1 cellular context compared by ENCODE assay signal in the genomic region with DNA sequence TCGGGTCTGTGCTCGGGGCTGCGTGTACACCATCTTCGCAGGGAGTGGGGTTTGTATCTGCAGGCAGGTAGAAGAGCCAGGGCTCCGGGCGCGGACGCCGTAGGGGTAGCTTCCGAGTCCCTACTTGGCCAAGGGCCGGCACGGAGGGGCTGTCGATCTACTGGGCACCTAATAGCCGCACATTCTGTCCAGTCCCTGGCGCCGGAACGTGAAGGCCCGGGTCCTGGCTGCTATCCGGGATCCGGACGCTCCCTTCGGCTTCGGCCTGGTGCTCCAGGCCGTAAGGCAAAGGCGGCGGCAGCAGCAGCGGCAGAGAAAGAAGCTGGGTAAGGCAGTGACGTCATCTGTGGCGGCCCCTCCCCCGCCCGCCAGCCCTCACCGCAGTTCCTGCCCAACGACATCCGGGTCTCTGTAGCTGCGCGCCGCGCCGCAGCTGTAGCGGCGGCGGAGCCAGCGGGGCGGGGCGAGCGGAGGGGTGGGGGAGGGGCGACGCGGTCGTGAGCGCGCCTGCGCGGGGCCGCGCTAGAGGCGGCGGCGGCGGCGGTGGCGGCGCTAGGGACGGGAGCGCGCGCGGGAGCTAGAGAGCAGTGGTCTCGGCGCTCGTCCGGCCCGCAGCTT.
TF ChIP-seq lines count a peak whose summit lies in the region.

A gene (plus strand): TSS at position 525 of the 618 bp plus-strand sequence. CDS start 33,483 bp downstream, outside the sequence.

TF ChIP-seq in HEK293, 187 proteins besides CTCF, POLR2A, EP300 and RAD21 (continued from another document and continues in another):
- TF ChIP-seq, protein P1, sequence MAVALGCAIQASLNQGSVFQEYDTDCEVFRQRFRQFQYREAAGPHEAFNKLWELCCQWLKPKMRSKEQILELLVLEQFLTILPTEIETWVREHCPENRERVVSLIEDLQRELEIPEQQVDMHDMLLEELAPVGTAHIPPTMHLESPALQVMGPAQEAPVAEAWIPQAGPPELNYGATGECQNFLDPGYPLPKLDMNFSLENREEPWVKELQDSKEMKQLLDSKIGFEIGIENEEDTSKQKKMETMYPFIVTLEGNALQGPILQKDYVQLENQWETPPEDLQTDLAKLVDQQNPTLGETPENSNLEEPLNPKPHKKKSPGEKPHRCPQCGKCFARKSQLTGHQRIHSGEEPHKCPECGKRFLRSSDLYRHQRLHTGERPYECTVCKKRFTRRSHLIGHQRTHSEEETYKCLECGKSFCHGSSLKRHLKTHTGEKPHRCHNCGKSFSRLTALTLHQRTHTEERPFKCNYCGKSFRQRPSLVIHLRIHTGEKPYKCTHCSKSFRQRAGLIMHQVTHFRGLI (tag by site-specific recombination; IDR thresholded peaks at IDR 0.05), result peak; percentile 69
- TF ChIP-seq ZNF558 (tag by site-specific recombination; IDR thresholded peaks at IDR 0.05), result no peak
- TF ChIP-seq ZNF747 (tag by site-specific recombination; IDR thresholded peaks at IDR 0.05), result no peak
- 0 out of 2 replicates have a peak, but pooled peaks have one; percentile 13 for TF ChIP-seq ZNF623 (tag by site-specific recombination; IDR thresholded peaks at IDR 0.05)
- TF ChIP-seq, protein P2, sequence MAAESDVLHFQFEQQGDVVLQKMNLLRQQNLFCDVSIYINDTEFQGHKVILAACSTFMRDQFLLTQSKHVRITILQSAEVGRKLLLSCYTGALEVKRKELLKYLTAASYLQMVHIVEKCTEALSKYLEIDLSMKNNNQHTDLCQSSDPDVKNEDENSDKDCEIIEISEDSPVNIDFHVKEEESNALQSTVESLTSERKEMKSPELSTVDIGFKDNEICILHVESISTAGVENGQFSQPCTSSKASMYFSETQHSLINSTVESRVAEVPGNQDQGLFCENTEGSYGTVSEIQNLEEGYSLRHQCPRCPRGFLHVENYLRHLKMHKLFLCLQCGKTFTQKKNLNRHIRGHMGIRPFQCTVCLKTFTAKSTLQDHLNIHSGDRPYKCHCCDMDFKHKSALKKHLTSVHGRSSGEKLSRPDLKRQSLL (tag by site-specific recombination; IDR thresholded peaks at IDR 0.05), result no peak
- TF ChIP-seq ZNF23 (tag by site-specific recombination; IDR thresholded peaks at IDR 0.05; ENCODE audit: borderline replicate concordance), result no peak
- TF ChIP-seq, protein P3, sequence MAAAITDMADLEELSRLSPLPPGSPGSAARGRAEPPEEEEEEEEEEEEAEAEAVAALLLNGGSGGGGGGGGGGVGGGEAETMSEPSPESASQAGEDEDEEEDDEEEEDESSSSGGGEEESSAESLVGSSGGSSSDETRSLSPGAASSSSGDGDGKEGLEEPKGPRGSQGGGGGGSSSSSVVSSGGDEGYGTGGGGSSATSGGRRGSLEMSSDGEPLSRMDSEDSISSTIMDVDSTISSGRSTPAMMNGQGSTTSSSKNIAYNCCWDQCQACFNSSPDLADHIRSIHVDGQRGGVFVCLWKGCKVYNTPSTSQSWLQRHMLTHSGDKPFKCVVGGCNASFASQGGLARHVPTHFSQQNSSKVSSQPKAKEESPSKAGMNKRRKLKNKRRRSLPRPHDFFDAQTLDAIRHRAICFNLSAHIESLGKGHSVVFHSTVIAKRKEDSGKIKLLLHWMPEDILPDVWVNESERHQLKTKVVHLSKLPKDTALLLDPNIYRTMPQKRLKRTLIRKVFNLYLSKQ (tag by site-specific recombination; IDR thresholded peaks at IDR 0.05; ENCODE audit: borderline replicate concordance), result no peak
- no peak for TF ChIP-seq ZNF791 (tag by site-specific recombination; IDR thresholded peaks at IDR 0.05)
- no peak for TF ChIP-seq ZNF626 (tag by site-specific recombination; IDR thresholded peaks at IDR 0.05)
- no peak for TF ChIP-seq ZNF354C (tag by site-specific recombination; IDR thresholded peaks at IDR 0.05; ENCODE audit: borderline replicate concordance, low read depth)
- TF ChIP-seq ZNF654 (tag by site-specific recombination; IDR thresholded peaks at IDR 0.05; ENCODE audit: low read depth), result no peak
- TF ChIP-seq, protein P4, sequence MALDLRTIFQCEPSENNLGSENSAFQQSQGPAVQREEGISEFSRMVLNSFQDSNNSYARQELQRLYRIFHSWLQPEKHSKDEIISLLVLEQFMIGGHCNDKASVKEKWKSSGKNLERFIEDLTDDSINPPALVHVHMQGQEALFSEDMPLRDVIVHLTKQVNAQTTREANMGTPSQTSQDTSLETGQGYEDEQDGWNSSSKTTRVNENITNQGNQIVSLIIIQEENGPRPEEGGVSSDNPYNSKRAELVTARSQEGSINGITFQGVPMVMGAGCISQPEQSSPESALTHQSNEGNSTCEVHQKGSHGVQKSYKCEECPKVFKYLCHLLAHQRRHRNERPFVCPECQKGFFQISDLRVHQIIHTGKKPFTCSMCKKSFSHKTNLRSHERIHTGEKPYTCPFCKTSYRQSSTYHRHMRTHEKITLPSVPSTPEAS (tag by site-specific recombination; IDR thresholded peaks at IDR 0.05), result no peak
- no peak for TF ChIP-seq ZNF596 (tag by site-specific recombination; IDR thresholded peaks at IDR 0.05)
- TF ChIP-seq, protein P5, sequence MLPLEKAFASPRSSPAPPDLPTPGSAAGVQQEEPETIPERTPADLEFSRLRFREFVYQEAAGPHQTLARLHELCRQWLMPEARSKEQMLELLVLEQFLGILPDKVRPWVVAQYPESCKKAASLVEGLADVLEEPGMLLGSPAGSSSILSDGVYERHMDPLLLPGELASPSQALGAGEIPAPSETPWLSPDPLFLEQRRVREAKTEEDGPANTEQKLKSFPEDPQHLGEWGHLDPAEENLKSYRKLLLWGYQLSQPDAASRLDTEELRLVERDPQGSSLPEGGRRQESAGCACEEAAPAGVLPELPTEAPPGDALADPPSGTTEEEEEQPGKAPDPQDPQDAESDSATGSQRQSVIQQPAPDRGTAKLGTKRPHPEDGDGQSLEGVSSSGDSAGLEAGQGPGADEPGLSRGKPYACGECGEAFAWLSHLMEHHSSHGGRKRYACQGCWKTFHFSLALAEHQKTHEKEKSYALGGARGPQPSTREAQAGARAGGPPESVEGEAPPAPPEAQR (tag by site-specific recombination; IDR thresholded peaks at IDR 0.05), result no peak
- no peak for TF ChIP-seq ZNF571 (tag by site-specific recombination; IDR thresholded peaks at IDR 0.05)
- TF ChIP-seq, protein P6, sequence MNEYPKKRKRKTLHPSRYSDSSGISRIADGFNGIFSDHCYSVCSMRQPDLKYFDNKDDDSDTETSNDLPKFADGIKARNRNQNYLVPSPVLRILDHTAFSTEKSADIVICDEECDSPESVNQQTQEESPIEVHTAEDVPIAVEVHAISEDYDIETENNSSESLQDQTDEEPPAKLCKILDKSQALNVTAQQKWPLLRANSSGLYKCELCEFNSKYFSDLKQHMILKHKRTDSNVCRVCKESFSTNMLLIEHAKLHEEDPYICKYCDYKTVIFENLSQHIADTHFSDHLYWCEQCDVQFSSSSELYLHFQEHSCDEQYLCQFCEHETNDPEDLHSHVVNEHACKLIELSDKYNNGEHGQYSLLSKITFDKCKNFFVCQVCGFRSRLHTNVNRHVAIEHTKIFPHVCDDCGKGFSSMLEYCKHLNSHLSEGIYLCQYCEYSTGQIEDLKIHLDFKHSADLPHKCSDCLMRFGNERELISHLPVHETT (tag by site-specific recombination; IDR thresholded peaks at IDR 0.05), result no peak
- no peak for TF ChIP-seq ZNF707 (tag by site-specific recombination; IDR thresholded peaks at IDR 0.05)
- TF ChIP-seq, protein P7, sequence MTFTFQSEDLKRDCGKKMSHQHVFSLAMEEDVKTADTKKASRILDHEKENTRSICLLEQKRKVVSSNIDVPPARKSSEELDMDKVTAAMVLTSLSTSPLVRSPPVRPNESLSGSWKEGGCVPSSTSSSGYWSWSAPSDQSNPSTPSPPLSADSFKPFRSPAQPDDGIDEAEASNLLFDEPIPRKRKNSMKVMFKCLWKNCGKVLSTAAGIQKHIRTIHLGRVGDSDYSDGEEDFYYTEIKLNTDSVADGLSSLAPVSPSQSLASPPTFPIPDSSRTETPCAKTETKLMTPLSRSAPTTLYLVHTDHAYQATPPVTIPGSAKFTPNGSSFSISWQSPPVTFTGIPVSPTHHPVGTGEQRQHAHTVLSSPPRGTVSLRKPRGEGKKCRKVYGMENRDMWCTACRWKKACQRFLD (tag by site-specific recombination; IDR thresholded peaks at IDR 0.05), result no peak
- TF ChIP-seq ZBTB20 (tag by site-specific recombination; IDR thresholded peaks at IDR 0.05), result peak; percentile 58; the same call in 1 of the 2 replicates
- peak; percentile 97 for TF ChIP-seq ZNF629 (tag by site-specific recombination; IDR thresholded peaks at IDR 0.05)
- TF ChIP-seq, protein P8, sequence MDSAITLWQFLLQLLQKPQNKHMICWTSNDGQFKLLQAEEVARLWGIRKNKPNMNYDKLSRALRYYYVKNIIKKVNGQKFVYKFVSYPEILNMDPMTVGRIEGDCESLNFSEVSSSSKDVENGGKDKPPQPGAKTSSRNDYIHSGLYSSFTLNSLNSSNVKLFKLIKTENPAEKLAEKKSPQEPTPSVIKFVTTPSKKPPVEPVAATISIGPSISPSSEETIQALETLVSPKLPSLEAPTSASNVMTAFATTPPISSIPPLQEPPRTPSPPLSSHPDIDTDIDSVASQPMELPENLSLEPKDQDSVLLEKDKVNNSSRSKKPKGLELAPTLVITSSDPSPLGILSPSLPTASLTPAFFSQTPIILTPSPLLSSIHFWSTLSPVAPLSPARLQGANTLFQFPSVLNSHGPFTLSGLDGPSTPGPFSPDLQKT (IDR thresholded peaks at IDR 0.05; ENCODE audit: borderline replicate concordance, low read depth, low read length), result no peak
- TF ChIP-seq ZNF391 (tag by site-specific recombination; IDR thresholded peaks at IDR 0.05; ENCODE audit: borderline replicate concordance, low read depth), result 0 out of 2 replicates have a peak, but pooled peaks have one; percentile 57
- no peak for TF ChIP-seq MYNN (tag by site-specific recombination; IDR thresholded peaks at IDR 0.05; ENCODE audit: borderline replicate concordance)
- peak; percentile 73; the same call in 1 of the 2 replicates for TF ChIP-seq ZNF610 (tag by site-specific recombination; IDR thresholded peaks at IDR 0.05; ENCODE audit: borderline replicate concordance)
- TF ChIP-seq, protein P9, sequence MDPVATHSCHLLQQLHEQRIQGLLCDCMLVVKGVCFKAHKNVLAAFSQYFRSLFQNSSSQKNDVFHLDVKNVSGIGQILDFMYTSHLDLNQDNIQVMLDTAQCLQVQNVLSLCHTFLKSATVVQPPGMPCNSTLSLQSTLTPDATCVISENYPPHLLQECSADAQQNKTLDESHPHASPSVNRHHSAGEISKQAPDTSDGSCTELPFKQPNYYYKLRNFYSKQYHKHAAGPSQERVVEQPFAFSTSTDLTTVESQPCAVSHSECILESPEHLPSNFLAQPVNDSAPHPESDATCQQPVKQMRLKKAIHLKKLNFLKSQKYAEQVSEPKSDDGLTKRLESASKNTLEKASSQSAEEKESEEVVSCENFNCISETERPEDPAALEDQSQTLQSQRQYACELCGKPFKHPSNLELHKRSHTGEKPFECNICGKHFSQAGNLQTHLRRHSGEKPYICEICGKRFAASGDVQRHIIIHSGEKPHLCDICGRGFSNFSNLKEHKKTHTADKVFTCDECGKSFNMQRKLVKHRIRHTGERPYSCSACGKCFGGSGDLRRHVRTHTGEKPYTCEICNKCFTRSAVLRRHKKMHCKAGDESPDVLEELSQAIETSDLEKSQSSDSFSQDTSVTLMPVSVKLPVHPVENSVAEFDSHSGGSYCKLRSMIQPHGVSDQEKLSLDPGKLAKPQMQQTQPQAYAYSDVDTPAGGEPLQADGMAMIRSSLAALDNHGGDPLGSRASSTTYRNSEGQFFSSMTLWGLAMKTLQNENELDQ (tag by site-specific recombination; IDR thresholded peaks at IDR 0.05; ENCODE audit: low read depth), result no peak
- TF ChIP-seq, protein P10, sequence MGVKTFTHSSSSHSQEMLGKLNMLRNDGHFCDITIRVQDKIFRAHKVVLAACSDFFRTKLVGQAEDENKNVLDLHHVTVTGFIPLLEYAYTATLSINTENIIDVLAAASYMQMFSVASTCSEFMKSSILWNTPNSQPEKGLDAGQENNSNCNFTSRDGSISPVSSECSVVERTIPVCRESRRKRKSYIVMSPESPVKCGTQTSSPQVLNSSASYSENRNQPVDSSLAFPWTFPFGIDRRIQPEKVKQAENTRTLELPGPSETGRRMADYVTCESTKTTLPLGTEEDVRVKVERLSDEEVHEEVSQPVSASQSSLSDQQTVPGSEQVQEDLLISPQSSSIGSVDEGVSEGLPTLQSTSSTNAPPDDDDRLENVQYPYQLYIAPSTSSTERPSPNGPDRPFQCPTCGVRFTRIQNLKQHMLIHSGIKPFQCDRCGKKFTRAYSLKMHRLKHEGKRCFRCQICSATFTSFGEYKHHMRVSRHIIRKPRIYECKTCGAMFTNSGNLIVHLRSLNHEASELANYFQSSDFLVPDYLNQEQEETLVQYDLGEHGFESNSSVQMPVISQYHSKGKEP (tag by site-specific recombination; IDR thresholded peaks at IDR 0.05), result no peak
- TF ChIP-seq ZNF792 (tag by site-specific recombination; IDR thresholded peaks at IDR 0.05), result no peak
- peak; percentile 78 for TF ChIP-seq ZFP37 (tag by site-specific recombination; IDR thresholded peaks at IDR 0.05)
- TF ChIP-seq SCRT1 (tag by site-specific recombination; IDR thresholded peaks at IDR 0.05; ENCODE audit: borderline replicate concordance), result no peak
- TF ChIP-seq, protein P11, sequence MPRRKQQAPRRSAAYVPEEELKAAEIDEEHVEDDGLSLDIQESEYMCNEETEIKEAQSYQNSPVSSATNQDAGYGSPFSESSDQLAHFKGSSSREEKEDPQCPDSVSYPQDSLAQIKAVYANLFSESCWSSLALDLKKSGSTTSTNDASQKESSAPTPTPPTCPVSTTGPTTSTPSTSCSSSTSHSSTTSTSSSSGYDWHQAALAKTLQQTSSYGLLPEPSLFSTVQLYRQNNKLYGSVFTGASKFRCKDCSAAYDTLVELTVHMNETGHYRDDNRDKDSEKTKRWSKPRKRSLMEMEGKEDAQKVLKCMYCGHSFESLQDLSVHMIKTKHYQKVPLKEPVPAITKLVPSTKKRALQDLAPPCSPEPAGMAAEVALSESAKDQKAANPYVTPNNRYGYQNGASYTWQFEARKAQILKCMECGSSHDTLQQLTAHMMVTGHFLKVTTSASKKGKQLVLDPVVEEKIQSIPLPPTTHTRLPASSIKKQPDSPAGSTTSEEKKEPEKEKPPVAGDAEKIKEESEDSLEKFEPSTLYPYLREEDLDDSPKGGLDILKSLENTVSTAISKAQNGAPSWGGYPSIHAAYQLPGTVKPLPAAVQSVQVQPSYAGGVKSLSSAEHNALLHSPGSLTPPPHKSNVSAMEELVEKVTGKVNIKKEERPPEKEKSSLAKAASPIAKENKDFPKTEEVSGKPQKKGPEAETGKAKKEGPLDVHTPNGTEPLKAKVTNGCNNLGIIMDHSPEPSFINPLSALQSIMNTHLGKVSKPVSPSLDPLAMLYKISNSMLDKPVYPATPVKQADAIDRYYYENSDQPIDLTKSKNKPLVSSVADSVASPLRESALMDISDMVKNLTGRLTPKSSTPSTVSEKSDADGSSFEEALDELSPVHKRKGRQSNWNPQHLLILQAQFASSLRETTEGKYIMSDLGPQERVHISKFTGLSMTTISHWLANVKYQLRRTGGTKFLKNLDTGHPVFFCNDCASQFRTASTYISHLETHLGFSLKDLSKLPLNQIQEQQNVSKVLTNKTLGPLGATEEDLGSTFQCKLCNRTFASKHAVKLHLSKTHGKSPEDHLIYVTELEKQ (tag by site-specific recombination; IDR thresholded peaks at IDR 0.05; ENCODE audit: borderline replicate concordance), result peak; percentile 63; the same call in 1 of the 2 replicates
- TF ChIP-seq GFI1B (tag by site-specific recombination; IDR thresholded peaks at IDR 0.05), result no peak
- no peak for TF ChIP-seq ZNF146 (tag by site-specific recombination; IDR thresholded peaks at IDR 0.05)
- no peak; the same call in 1 of the 2 replicates for TF ChIP-seq WT1 (tag by site-specific recombination; IDR thresholded peaks at IDR 0.05)
- peak; percentile 91 for TF ChIP-seq ZBTB21 (tag by site-specific recombination; IDR thresholded peaks at IDR 0.05)
- 0 out of 2 replicates have a peak, but pooled peaks have one; percentile 58 for TF ChIP-seq ZNF561 (tag by site-specific recombination; IDR thresholded peaks at IDR 0.05; ENCODE audit: borderline replicate concordance)
- TF ChIP-seq ZNF121 (tag by site-specific recombination; IDR thresholded peaks at IDR 0.05), result no peak
